Comparison of ENCODE assay signal across 14 cellular contexts in genomic region chr3:135056733-135057310, GRCh38.
DNase-seq lines count a peak whose midpoint lies in the region; ATAC-seq and TF ChIP-seq lines count a peak whose summit lies in the region.
"Had no signal": no experiment of that assay in that cellular context is flagged by ENCODE, and none has a peak within 500 bp of the region (broad histone marks: within the 10 kb centered on the region; RNA-seq: fewer than 3 reads in every experiment).

No MANE protein-coding gene starts in this region.

- H3K4me2 ChIP-seq in PC-3 (ENCODE audit: low read length) = no peak overlapping the region

- CTCF ChIA-PET in PC-3 (lab: Charles Lee) = no interaction called here

- intact Hi-C loops in PC-3 (cut with micrococcal nuclease) = no loop called here

- H3K79me2 ChIP-seq in PC-3 (ENCODE audit: low read length) = no peaks in the 10 kb centered on the region

- no peaks in the 10 kb centered on the region for H3K27me3 Mint-ChIP-seq in osteocyte (ENCODE audit: unreplicated experiment)
- H3K27me3 Mint-ChIP-seq: B cell; CD4-positive, alpha-beta T cell had no signal

- no peaks in the 10 kb centered on the region for H3K36me3 Mint-ChIP-seq in osteocyte (ENCODE audit: unreplicated experiment)

- no peaks in the 10 kb centered on the region for H3K4me1 ChIP-seq in PC-3 (ENCODE audit: insufficient read depth, low read length)

- no peak overlapping the region for H3K4me3 Mint-ChIP-seq in osteocyte (ENCODE audit: unreplicated experiment)
- H3K4me3 Mint-ChIP-seq: B cell; CD4-positive, alpha-beta T cell had no signal

- H3K4me3 ChIP-seq in PC-3 (ENCODE audit: low read length) = no peak overlapping the region
- H3K4me3 ChIP-seq: GM23248 had no signal

- DNase-seq in NCI-H2171 treated with DMSO at 0.1 percent for 48 hours (lab: John Stamatoyannopoulos, UW) (peak; percentile 40), NCI-H2171 (lab: John Stamatoyannopoulos, UW) (no peak), NCI-H345 (lab: John Stamatoyannopoulos, UW) (peak; percentile 4), osteocyte (ENCODE audit: extremely low spot score, unreplicated experiment) (peak; percentile 60), AG20443 (ENCODE audit: low spot score) (no peak), EL (no peak), PC-3 (no peak)
- DNase-seq: 8988T; C1 segment of cervical spinal cord; CD4-positive, alpha-beta T cell; GM23248; H7 had no signal

- H4K20me1 ChIP-seq in PC-3 (ENCODE audit: low read length) = no peaks in the 10 kb centered on the region

- H3K9me3 Mint-ChIP-seq in osteocyte (ENCODE audit: unreplicated experiment) = no peaks in the 10 kb centered on the region

- no peaks in the 10 kb centered on the region for H3K9me3 ChIP-seq in PC-3 (ENCODE audit: low read length)

- TF ChIP-seq CTCF in osteocyte (IDR thresholded peaks at IDR 0.05) (no peak), PC-3 (conservative IDR thresholded peaks at IDR 0.05; ENCODE audit: low read depth, low read length) (no peak)

- no peak overlapping the region for H3K27ac ChIP-seq in PC-3 (ENCODE audit: low read length)
- H3K27ac ChIP-seq: GM23248, HL-60 had no signal

- H3K27me3 ChIP-seq in PC-3 (ENCODE audit: low read length) = no peaks in the 10 kb centered on the region

- H3K4me1 Mint-ChIP-seq in osteocyte (ENCODE audit: unreplicated experiment) = no peaks in the 10 kb centered on the region
- H3K4me1 Mint-ChIP-seq: B cell had no signal

- H3K9me2 ChIP-seq in PC-3 (replicated peaks; ENCODE audit: low read length) = no peaks in the 10 kb centered on the region

- H3F3A ChIP-seq in PC-3 (ENCODE audit: low read length, unreplicated experiment) = no peaks in the 10 kb centered on the region

- ATAC-seq in PC-3 = no peak

- H2AFZ ChIP-seq in PC-3 (ENCODE audit: low read length) = no peak overlapping the region
- H2AFZ ChIP-seq: GM23248 had no signal

- no peaks in the 10 kb centered on the region for H3K36me3 ChIP-seq in PC-3 (ENCODE audit: low read depth, low read length)

- H3K27ac Mint-ChIP-seq in osteocyte (ENCODE audit: unreplicated experiment) = no peak overlapping the region
- H3K27ac Mint-ChIP-seq: B cell; CD4-positive, alpha-beta T cell had no signal

- BruUV-seq in PC-3 (replicated peaks; lab: Mats Ljungman, UMichigan) = no TSS peak

- POLR2A ChIA-PET in PC-3 (lab: Charles Lee; ENCODE audit: unreplicated experiment) = no interaction called here

- H3K9ac ChIP-seq in PC-3 (ENCODE audit: low read length) = no peak overlapping the region
- H3K9ac ChIP-seq: GM23248 had no signal

Comparison
In these comparisons a context has a peak if more than half of its experiments do, and no peak if none do; other contexts are left out.
1. DNase-seq: peak in NCI-H2171 treated with DMSO at 0.1 percent for 48 hours (single experiment), NCI-H345 (single experiment) and osteocyte (single experiment); none in NCI-H2171 (single experiment), AG20443 (single experiment), EL (single experiment) and PC-3 (single experiment).